Comparison of ENCODE assay signal across 17 cellular contexts in the genomic region with DNA sequence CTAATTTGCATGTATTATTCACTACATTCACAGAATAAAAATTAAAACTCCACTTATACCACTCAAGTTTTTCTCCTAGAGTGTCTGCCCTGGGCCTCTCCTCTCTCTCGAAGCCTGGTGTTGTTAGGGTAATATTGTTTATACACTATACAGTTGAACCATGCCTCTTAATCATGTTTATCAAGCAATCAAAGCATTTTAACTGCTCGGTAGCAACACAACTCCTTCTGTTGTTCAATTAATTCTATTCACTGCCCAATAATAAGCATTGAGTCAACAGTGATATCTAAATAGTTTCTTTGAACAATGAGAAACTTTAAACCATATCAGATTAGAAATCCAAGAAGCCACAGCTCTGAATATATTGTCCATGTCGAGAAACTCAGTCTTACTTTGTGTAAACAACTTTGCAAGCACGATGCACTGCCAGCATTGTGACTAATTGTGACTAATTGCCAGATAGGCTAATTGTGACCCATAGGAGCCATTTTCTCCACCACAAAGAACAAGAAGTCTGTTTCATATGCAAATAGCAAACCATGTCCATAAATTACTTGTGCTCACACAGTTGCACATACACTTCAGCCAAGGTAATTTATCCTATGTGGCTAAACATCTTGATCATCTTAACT. TPM values are rescaled to one million over a fixed set of nuclear protein-coding genes. Genes with fewer than 3 reads are reported as not detected.
A peak's percentile ranks its signal among the peaks of the same experiment; 100 is the strongest.
DNase-seq lines count a peak whose midpoint lies in the region; ATAC-seq, FAIRE-seq and TF ChIP-seq lines count a peak whose summit lies in the region.
"Had no signal": no experiment of that assay in that cellular context is flagged by ENCODE, and none has a peak within 500 bp of the region (broad histone marks: within the 10 kb centered on the region; RNA-seq: fewer than 3 reads in every experiment).

A gene with protein sequence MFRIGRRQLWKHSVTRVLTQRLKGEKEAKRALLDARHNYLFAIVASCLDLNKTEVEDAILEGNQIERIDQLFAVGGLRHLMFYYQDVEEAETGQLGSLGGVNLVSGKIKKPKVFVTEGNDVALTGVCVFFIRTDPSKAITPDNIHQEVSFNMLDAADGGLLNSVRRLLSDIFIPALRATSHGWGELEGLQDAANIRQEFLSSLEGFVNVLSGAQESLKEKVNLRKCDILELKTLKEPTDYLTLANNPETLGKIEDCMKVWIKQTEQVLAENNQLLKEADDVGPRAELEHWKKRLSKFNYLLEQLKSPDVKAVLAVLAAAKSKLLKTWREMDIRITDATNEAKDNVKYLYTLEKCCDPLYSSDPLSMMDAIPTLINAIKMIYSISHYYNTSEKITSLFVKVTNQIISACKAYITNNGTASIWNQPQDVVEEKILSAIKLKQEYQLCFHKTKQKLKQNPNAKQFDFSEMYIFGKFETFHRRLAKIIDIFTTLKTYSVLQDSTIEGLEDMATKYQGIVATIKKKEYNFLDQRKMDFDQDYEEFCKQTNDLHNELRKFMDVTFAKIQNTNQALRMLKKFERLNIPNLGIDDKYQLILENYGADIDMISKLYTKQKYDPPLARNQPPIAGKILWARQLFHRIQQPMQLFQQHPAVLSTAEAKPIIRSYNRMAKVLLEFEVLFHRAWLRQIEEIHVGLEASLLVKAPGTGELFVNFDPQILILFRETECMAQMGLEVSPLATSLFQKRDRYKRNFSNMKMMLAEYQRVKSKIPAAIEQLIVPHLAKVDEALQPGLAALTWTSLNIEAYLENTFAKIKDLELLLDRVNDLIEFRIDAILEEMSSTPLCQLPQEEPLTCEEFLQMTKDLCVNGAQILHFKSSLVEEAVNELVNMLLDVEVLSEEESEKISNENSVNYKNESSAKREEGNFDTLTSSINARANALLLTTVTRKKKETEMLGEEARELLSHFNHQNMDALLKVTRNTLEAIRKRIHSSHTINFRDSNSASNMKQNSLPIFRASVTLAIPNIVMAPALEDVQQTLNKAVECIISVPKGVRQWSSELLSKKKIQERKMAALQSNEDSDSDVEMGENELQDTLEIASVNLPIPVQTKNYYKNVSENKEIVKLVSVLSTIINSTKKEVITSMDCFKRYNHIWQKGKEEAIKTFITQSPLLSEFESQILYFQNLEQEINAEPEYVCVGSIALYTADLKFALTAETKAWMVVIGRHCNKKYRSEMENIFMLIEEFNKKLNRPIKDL (N-terminal part only) (minus strand): TSS at position 125 of the 632 bp plus-strand sequence. CDS start 250 bp downstream, outside the sequence.

- no peaks in the 10 kb centered on the region for H3K36me3 Mint-ChIP-seq in stimulated activated effector memory CD8-positive, alpha-beta T cell treated with anti-CD3 and anti-CD28 coated beads, Interleukin-12 subunit alpha, Interleukin-12 subunit beta, amount 100 ng/mL, for 72 hours

- H3K9me3 Mint-ChIP-seq in stimulated activated effector memory CD8-positive, alpha-beta T cell treated with anti-CD3 and anti-CD28 coated beads, Interleukin-12 subunit alpha, Interleukin-12 subunit beta, amount 100 ng/mL, for 72 hours: no peaks in the 10 kb centered on the region

- H3K27ac Mint-ChIP-seq in stimulated activated effector memory CD8-positive, alpha-beta T cell treated with anti-CD3 and anti-CD28 coated beads, Interleukin-12 subunit alpha, Interleukin-12 subunit beta, amount 100 ng/mL, for 72 hours: no peak within 1 kb of the TSS
- H3K27ac Mint-ChIP-seq: activated CD4-positive, alpha-beta T cell treated with anti-CD3 and anti-CD28 coated beads for 36 hours had no signal

- intact Hi-C loops in upper lobe of right lung (cut with DNase I): no loop called here

- TF ChIP-seq POLR2A in H54 (IDR thresholded peaks at IDR 0.05; ENCODE audit: low read depth, low read length): no peak

- ATAC-seq in upper lobe of right lung: no peak
- no peak for ATAC-seq in stimulated activated effector memory CD8-positive, alpha-beta T cell treated with anti-CD3 and anti-CD28 coated beads, Interleukin-12 subunit alpha, Interleukin-12 subunit beta, amount 100 ng/mL, for 72 hours
- no peak for ATAC-seq in HG03378 (IDR thresholded peaks at IDR 0.05; ENCODE audit: unreplicated experiment)
- ATAC-seq: activated CD4-positive, alpha-beta T cell treated with anti-CD3 and anti-CD28 coated beads for 36 hours; body of pancreas had no signal

- DNase-seq in AG08395 (ENCODE audit: low spot score): peak; percentile 12
- DNase-seq in H54 (ENCODE audit: insufficient read length, low spot score): no peak
- peak; percentile 99 for DNase-seq in NCI-H748 treated with DMSO at 0.1 percent for 48 hours (lab: John Stamatoyannopoulos, UW)
- DNase-seq in epithelial cell of esophagus (ENCODE audit: low read depth): peak; percentile 88
- DNase-seq in stimulated activated naive CD4-positive, alpha-beta T cell treated with Interleukin-2 at 50 U/mL for 16 hours (lab: John Stamatoyannopoulos, UW): no peak
- no peak for DNase-seq in upper lobe of right lung
- no peak for DNase-seq in stimulated activated effector memory CD8-positive, alpha-beta T cell treated with anti-CD3 and anti-CD28 coated beads, Interleukin-12 subunit alpha, Interleukin-12 subunit beta, amount 100 ng/mL, for 72 hours (ENCODE audit: low spot score in 2 of 2)
- DNase-seq: activated CD4-positive, alpha-beta T cell treated with anti-CD3 and anti-CD28 coated beads for 36 hours; activated naive CD4-positive, alpha-beta T cell treated with Interleukin-2 at 50 U/mL for 16 hours; body of pancreas; Calu3; ovary; stimulated activated CD4-positive, alpha-beta T cell treated with anti-CD3 and anti-CD28 coated beads, Interleukin-2, amount 100 ng/mL, for 24 hours had no signal

- no peaks in the 10 kb centered on the region for H3K4me1 Mint-ChIP-seq in stimulated activated effector memory CD8-positive, alpha-beta T cell treated with anti-CD3 and anti-CD28 coated beads, Interleukin-12 subunit alpha, Interleukin-12 subunit beta, amount 100 ng/mL, for 72 hours
- H3K4me1 Mint-ChIP-seq: activated CD4-positive, alpha-beta T cell treated with anti-CD3 and anti-CD28 coated beads for 36 hours had no signal

- FAIRE-seq in H54 (lab: Jason Lieb, UNC): peak; percentile 38
- FAIRE-seq: endothelial cell of umbilical vein, H1 had no signal

- H3K4me3 Mint-ChIP-seq in stimulated activated effector memory CD8-positive, alpha-beta T cell treated with anti-CD3 and anti-CD28 coated beads, Interleukin-12 subunit alpha, Interleukin-12 subunit beta, amount 100 ng/mL, for 72 hours: no peak within 1 kb of the TSS
- H3K4me3 Mint-ChIP-seq: activated CD4-positive, alpha-beta T cell treated with anti-CD3 and anti-CD28 coated beads for 36 hours had no signal

- no peak within 1 kb of the TSS for H3K27ac ChIP-seq in upper lobe of right lung
- H3K27ac ChIP-seq: body of pancreas, ovary, SK-N-MC had no signal

- H3K4me3 ChIP-seq in epithelial cell of esophagus (ENCODE audit: low read length) (no peak within 1 kb of the TSS), upper lobe of right lung (no peak within 1 kb of the TSS)
- H3K4me3 ChIP-seq: body of pancreas, ovary had no signal

- H3K27me3 ChIP-seq in upper lobe of right lung: no peaks in the 10 kb centered on the region
- H3K27me3 ChIP-seq: body of pancreas, ovary had no signal

- no peaks in the 10 kb centered on the region for H3K9me3 ChIP-seq in upper lobe of right lung
- H3K9me3 ChIP-seq: body of pancreas, ovary had no signal

- TF ChIP-seq CTCF in epithelial cell of esophagus (IDR thresholded peaks at IDR 0.05; ENCODE audit: insufficient read depth, low read depth, low read length, missing control alignments): no peak
- TF ChIP-seq CTCF in upper lobe of right lung (IDR thresholded peaks at IDR 0.05): no peak

- no peaks in the 10 kb centered on the region for H3K4me1 ChIP-seq in upper lobe of right lung
- H3K4me1 ChIP-seq: body of pancreas had no signal

- H3K36me3 ChIP-seq in upper lobe of right lung: no peaks in the 10 kb centered on the region
- H3K36me3 ChIP-seq: ovary had no signal

RNA-seq across cellular contexts. Expression of the gene that starts here (rescaled TPM):
- 4.6 TPM for total RNA-seq in upper lobe of right lung
- total RNA-seq: activated CD4-positive, alpha-beta T cell treated with anti-CD3 and anti-CD28 coated beads for 36 hours had no signal

Comparison
In these comparisons a context has a peak if more than half of its experiments do, and no peak if none do; other contexts are left out.
1. DNase-seq: peak in AG08395 (single experiment), NCI-H748 treated with DMSO at 0.1 percent for 48 hours (single experiment) and epithelial cell of esophagus (single experiment); none in H54 (single experiment), stimulated activated naive CD4-positive, alpha-beta T cell treated with Interleukin-2 at 50 U/mL for 16 hours (single experiment), upper lobe of right lung (single experiment) and stimulated activated effector memory CD8-positive, alpha-beta T cell treated with anti-CD3 and anti-CD28 coated beads, Interleukin-12 subunit alpha, Interleukin-12 subunit beta, amount 100 ng/mL, for 72 hours (0 of 2).